2 cellular contexts compared by ENCODE assay signal in the genomic region with DNA sequence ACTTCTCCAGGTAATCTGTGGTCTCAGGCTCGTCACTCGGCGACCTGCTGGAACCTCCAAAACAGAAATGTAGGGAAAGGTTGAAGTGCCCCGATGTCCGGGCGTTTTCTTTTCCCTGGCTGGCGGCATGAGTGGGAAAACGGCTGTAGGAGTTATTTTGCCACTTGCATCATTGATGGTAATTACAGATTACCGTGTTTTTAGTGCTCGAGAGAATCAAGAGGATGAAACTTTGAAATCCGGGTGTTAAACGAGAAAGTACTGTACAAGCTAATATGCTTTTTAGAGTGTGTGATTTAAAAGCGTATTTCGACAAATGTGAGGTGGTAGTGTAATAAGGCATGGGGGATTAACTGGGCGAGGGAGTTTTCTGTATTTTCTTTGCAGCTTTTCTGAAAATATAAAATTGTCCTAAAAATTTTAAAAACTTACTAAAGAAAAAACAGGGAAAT.
TF ChIP-seq lines count a peak whose summit lies in the region.

No MANE protein-coding gene starts in this region.

TF ChIP-seq in SK-N-SH, 30 proteins besides CTCF, POLR2A, EP300 and RAD21 (continued from another document):
- TF ChIP-seq, protein P1, sequence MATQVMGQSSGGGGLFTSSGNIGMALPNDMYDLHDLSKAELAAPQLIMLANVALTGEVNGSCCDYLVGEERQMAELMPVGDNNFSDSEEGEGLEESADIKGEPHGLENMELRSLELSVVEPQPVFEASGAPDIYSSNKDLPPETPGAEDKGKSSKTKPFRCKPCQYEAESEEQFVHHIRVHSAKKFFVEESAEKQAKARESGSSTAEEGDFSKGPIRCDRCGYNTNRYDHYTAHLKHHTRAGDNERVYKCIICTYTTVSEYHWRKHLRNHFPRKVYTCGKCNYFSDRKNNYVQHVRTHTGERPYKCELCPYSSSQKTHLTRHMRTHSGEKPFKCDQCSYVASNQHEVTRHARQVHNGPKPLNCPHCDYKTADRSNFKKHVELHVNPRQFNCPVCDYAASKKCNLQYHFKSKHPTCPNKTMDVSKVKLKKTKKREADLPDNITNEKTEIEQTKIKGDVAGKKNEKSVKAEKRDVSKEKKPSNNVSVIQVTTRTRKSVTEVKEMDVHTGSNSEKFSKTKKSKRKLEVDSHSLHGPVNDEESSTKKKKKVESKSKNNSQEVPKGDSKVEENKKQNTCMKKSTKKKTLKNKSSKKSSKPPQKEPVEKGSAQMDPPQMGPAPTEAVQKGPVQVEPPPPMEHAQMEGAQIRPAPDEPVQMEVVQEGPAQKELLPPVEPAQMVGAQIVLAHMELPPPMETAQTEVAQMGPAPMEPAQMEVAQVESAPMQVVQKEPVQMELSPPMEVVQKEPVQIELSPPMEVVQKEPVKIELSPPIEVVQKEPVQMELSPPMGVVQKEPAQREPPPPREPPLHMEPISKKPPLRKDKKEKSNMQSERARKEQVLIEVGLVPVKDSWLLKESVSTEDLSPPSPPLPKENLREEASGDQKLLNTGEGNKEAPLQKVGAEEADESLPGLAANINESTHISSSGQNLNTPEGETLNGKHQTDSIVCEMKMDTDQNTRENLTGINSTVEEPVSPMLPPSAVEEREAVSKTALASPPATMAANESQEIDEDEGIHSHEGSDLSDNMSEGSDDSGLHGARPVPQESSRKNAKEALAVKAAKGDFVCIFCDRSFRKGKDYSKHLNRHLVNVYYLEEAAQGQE (IDR thresholded peaks at IDR 0.05; ENCODE audit: low read depth, low read length): no peak

TF ChIP-seq in SK-N-SH treated with all-trans-retinoic acid at 6 μM for 48 hours, 23 proteins besides CTCF, POLR2A, EP300 and RAD21 (continued from another document):
- TF ChIP-seq, protein P2, sequence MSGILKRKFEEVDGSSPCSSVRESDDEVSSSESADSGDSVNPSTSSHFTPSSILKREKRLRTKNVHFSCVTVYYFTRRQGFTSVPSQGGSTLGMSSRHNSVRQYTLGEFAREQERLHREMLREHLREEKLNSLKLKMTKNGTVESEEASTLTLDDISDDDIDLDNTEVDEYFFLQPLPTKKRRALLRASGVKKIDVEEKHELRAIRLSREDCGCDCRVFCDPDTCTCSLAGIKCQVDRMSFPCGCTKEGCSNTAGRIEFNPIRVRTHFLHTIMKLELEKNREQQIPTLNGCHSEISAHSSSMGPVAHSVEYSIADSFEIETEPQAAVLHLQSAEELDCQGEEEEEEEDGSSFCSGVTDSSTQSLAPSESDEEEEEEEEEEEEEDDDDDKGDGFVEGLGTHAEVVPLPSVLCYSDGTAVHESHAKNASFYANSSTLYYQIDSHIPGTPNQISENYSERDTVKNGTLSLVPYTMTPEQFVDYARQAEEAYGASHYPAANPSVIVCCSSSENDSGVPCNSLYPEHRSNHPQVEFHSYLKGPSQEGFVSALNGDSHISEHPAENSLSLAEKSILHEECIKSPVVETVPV (CRISPR knock-in tag; IDR thresholded peaks at IDR 0.05): no peak
- TF ChIP-seq ARNTL (CRISPR knock-in tag; IDR thresholded peaks at IDR 0.05; ENCODE audit: borderline replicate concordance, low read depth): no peak
TF ChIP-seq in SK-N-SH treated with all-trans-retinoic acid at 6 μM for 48 hours: peak in this region for 0.
